24 cellular contexts compared by ENCODE assay signal in the genomic region with DNA sequence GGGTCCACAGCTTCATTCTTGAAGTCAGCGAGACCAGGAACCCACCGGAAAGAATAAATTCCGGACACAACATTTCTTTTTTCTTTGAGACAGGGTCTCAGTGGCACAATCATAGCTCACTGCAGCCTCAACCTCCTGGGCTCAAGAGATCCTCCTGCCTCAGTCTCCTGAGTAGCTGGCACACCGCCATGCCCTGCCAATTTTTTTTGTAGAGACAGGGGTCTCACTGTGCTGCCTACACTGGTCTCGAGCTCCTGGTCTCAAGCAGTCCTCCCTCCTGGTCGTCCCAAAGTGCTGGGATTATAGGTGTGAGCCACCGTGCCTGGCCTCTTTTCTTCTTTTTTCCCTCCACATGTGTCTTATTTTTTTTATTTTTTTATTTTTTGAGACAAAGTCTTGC. TPM values are rescaled to one million over a fixed set of nuclear protein-coding genes. Genes with fewer than 3 reads are reported as not detected.
DNase-seq lines count a peak whose midpoint lies in the region; ATAC-seq and TF ChIP-seq lines count a peak whose summit lies in the region.
"Had no signal": no experiment of that assay in that cellular context is flagged by ENCODE, and none has a peak within 500 bp of the region (broad histone marks: within the 10 kb centered on the region; RNA-seq: fewer than 3 reads in every experiment).

No MANE protein-coding gene starts in this region.

- H3K27me3 Mint-ChIP-seq in activated naive CD4-positive, alpha-beta T cell treated with anti-CD3 and anti-CD28 coated beads, Interleukin-2, amount 50 U/mL, for 24 hours: no peaks in the 10 kb centered on the region
- no peaks in the 10 kb centered on the region for H3K27me3 Mint-ChIP-seq in activated naive CD8-positive, alpha-beta T cell treated with anti-CD3 and anti-CD28 coated beads, Interleukin-2, amount 10 ng/mL, durations not matched to agents 7 days and 5 days
- no peaks in the 10 kb centered on the region for H3K27me3 Mint-ChIP-seq in effector memory CD8-positive, alpha-beta T cell

- POLR2A ChIA-PET in RWPE1 (lab: Yijun Ruan, JAX; ENCODE audit: low non-redundant PET): no interaction called here
- POLR2A ChIA-PET in activated naive CD8-positive, alpha-beta T cell treated with anti-CD3 and anti-CD28 coated beads, Interleukin-2, amount 10 ng/mL, durations not matched to agents 7 days and 5 days (lab: Charles Lee): interaction anchor here (1.0 to 6.2 kb wide), 7 partner anchors 20 to 106 kb away, joined by 3 to 78 read pairs (median 5); a partner anchor contains a TSS

- H3K9me3 Mint-ChIP-seq in activated naive CD4-positive, alpha-beta T cell treated with anti-CD3 and anti-CD28 coated beads, Interleukin-2, amount 50 U/mL, for 24 hours: no peaks in the 10 kb centered on the region
- peaks cover 5% of the 10 kb centered on the region for H3K9me3 Mint-ChIP-seq in activated naive CD8-positive, alpha-beta T cell treated with anti-CD3 and anti-CD28 coated beads, Interleukin-2, amount 10 ng/mL, durations not matched to agents 7 days and 5 days
- H3K9me3 Mint-ChIP-seq in effector memory CD8-positive, alpha-beta T cell: no peaks in the 10 kb centered on the region

- CTCF ChIA-PET in RWPE1 (lab: Yijun Ruan, JAX): no interaction called here

- no peak overlapping the region for H3K4me3 ChIP-seq in skin epidermis
- H3K4me3 ChIP-seq: left ventricle myocardium inferior, prostate gland, upper lobe of right lung had no signal

- DNase-seq in activated naive CD4-positive, alpha-beta T cell treated with Interleukin-2 at 50 U/mL for 16 hours: no peak
- no peak for DNase-seq in RWPE1 (ENCODE audit: low spot score)
- no peak for DNase-seq in activated naive CD8-positive, alpha-beta T cell treated with anti-CD3 and anti-CD28 coated beads, Interleukin-2, amount 10 ng/mL, durations not matched to agents 7 days and 5 days
- no peak for DNase-seq in activated gamma-delta T cell treated with Interleukin-2 at 50 U/mL for 16 hours
- no peak for DNase-seq in effector memory CD8-positive, alpha-beta T cell
- DNase-seq: activated gamma-delta T cell; COR-L47; DMS79 treated with DMSO at 0.1 percent for 48 hours; head of caudate nucleus; left ventricle myocardium inferior; MM.1S; NCI-H1436 treated with DMSO at 0.1 percent for 48 hours; NCI-H774; SIG-M5; stimulated activated CD4-positive, alpha-beta T cell treated with anti-CD3 and anti-CD28 coated beads, Interleukin-2, amount 100 ng/mL, for 24 hours; upper lobe of right lung had no signal

- no peak for ATAC-seq in activated naive CD8-positive, alpha-beta T cell treated with anti-CD3 and anti-CD28 coated beads, Interleukin-2, amount 10 ng/mL, durations not matched to agents 7 days and 5 days (ENCODE audit: low read depth)
- ATAC-seq in GM18505 (IDR thresholded peaks at IDR 0.05; ENCODE audit: unreplicated experiment): no peak
- ATAC-seq in effector memory CD8-positive, alpha-beta T cell (replicated peaks): no peak
- ATAC-seq: upper lobe of right lung had no signal

- peaks cover 37% of the 10 kb centered on the region for H3K4me1 Mint-ChIP-seq in activated naive CD4-positive, alpha-beta T cell treated with anti-CD3 and anti-CD28 coated beads, Interleukin-2, amount 50 U/mL, for 24 hours
- H3K4me1 Mint-ChIP-seq in activated naive CD8-positive, alpha-beta T cell treated with anti-CD3 and anti-CD28 coated beads, Interleukin-2, amount 10 ng/mL, durations not matched to agents 7 days and 5 days: peaks cover 41% of the 10 kb centered on the region
- peaks cover 6 to 7% of the 10 kb centered on the region in 2 donors for H3K4me1 Mint-ChIP-seq in effector memory CD8-positive, alpha-beta T cell (ENCODE audit: low read depth in 2 of 2)

- peak overlapping the region; percentile 91 for H3K27ac ChIP-seq in RWPE1
- peak overlapping the region in 13 of 21 experiments; percentile 21 to 76 (median 56) for H3K27ac ChIP-seq in skin epidermis
- H3K27ac ChIP-seq: HL-60, left ventricle myocardium inferior, prostate gland, upper lobe of right lung had no signal

- no peaks in the 10 kb centered on the region for H3K36me3 Mint-ChIP-seq in activated naive CD4-positive, alpha-beta T cell treated with anti-CD3 and anti-CD28 coated beads, Interleukin-2, amount 50 U/mL, for 24 hours
- H3K36me3 Mint-ChIP-seq in activated naive CD8-positive, alpha-beta T cell treated with anti-CD3 and anti-CD28 coated beads, Interleukin-2, amount 10 ng/mL, durations not matched to agents 7 days and 5 days: peaks cover 25% of the 10 kb centered on the region
- H3K36me3 Mint-ChIP-seq in effector memory CD8-positive, alpha-beta T cell (ENCODE audit: insufficient read depth): peaks cover 3% of the 10 kb centered on the region
- H3K36me3 Mint-ChIP-seq: IgD-negative memory B cell had no signal

- peak overlapping the region; percentile 99 for H3K27ac Mint-ChIP-seq in activated naive CD4-positive, alpha-beta T cell treated with anti-CD3 and anti-CD28 coated beads, Interleukin-2, amount 50 U/mL, for 24 hours
- peak overlapping the region; percentile 96 for H3K27ac Mint-ChIP-seq in activated naive CD8-positive, alpha-beta T cell treated with anti-CD3 and anti-CD28 coated beads, Interleukin-2, amount 10 ng/mL, durations not matched to agents 7 days and 5 days
- peak overlapping the region in 1 of 2 donors; percentile 96 for H3K27ac Mint-ChIP-seq in effector memory CD8-positive, alpha-beta T cell

- TF ChIP-seq POLR2A in GM18505 (IDR thresholded peaks at IDR 0.05; ENCODE audit: borderline replicate concordance, extremely low read depth, insufficient read depth, insufficient read length): no peak

- H3K4me3 Mint-ChIP-seq in activated naive CD4-positive, alpha-beta T cell treated with anti-CD3 and anti-CD28 coated beads, Interleukin-2, amount 50 U/mL, for 24 hours: no peak overlapping the region
- no peak overlapping the region for H3K4me3 Mint-ChIP-seq in activated naive CD8-positive, alpha-beta T cell treated with anti-CD3 and anti-CD28 coated beads, Interleukin-2, amount 10 ng/mL, durations not matched to agents 7 days and 5 days
- H3K4me3 Mint-ChIP-seq in effector memory CD8-positive, alpha-beta T cell: peak overlapping the region in 1 of 2 donors; percentile 72

- TF ChIP-seq CTCF in RWPE1 (conservative IDR thresholded peaks at IDR 0.05; ENCODE audit: low read depth): no peak

RNA-seq across cellular contexts. Expression of a gene that starts 20.6 kb away (rescaled TPM):
- 1,000 to 10,000 TPM; 2,428 to 2,545 TPM for total RNA-seq in activated naive CD8-positive, alpha-beta T cell treated with anti-CD3 and anti-CD28 coated beads, Interleukin-2, amount 10 ng/mL, durations not matched to agents 7 days and 5 days

RNA-seq across cellular contexts. Expression of a gene that starts 46.6 kb away (rescaled TPM):
- total RNA-seq in activated naive CD8-positive, alpha-beta T cell treated with anti-CD3 and anti-CD28 coated beads, Interleukin-2, amount 10 ng/mL, durations not matched to agents 7 days and 5 days: 10 to 100 TPM; 37.3 to 41.8 TPM
- total RNA-seq: left ventricle myocardium inferior, OCI-LY7, prostate gland, skeletal muscle tissue, upper lobe of right lung had no signal
